12 cellular contexts compared by ENCODE assay signal in genomic region chr4:177005801-177006230, GRCh38.
DNase-seq lines count a peak whose midpoint lies in the region; ATAC-seq lines count a peak whose summit lies in the region.
"Had no signal": no experiment of that assay in that cellular context is flagged by ENCODE, and none has a peak within 500 bp of the region (broad histone marks: within the 10 kb centered on the region; RNA-seq: fewer than 3 reads in every experiment).

No MANE protein-coding gene starts in this region.

- no peaks in the 10 kb centered on the region for H3K4me1 Mint-ChIP-seq in stimulated activated effector memory CD8-positive, alpha-beta T cell treated with anti-CD3 and anti-CD28 coated beads, Interleukin-12 subunit alpha, Interleukin-12 subunit beta, amount 100 ng/mL, for 72 hours
- H3K4me1 Mint-ChIP-seq: activated naive CD8-positive, alpha-beta T cell treated with anti-CD3 and anti-CD28 coated beads, Interleukin-2, amount 10 ng/mL, durations not matched to agents 7 days and 5 days; T-helper 17 cell had no signal

- no peaks in the 10 kb centered on the region for H3K9me3 ChIP-seq in GM23248 (ENCODE audit: low read depth)
- H3K9me3 ChIP-seq: testis had no signal

- H2AFZ ChIP-seq in GM23248: peak overlapping the region; percentile 44

- no peaks in the 10 kb centered on the region for H3K27me3 ChIP-seq in GM23248 (replicated peaks; ENCODE audit: insufficient read depth)
- H3K27me3 ChIP-seq: testis had no signal

- peaks cover 64% of the 10 kb centered on the region for H3F3A ChIP-seq in GM23248 (ENCODE audit: insufficient read depth)

- no peak overlapping the region for H3K27ac Mint-ChIP-seq in stimulated activated effector memory CD8-positive, alpha-beta T cell treated with anti-CD3 and anti-CD28 coated beads, Interleukin-12 subunit alpha, Interleukin-12 subunit beta, amount 100 ng/mL, for 72 hours
- H3K27ac Mint-ChIP-seq: activated naive CD8-positive, alpha-beta T cell treated with anti-CD3 and anti-CD28 coated beads, Interleukin-2, amount 10 ng/mL, durations not matched to agents 7 days and 5 days; T-helper 17 cell had no signal

- peak overlapping the region; percentile 12 for H3K4me2 ChIP-seq in GM23248 (ENCODE audit: unreplicated experiment)

- H3K36me3 ChIP-seq in GM23248 (ENCODE audit: low read depth): no peaks in the 10 kb centered on the region

- ATAC-seq in HG03520 (IDR thresholded peaks at IDR 0.05; ENCODE audit: unreplicated experiment) (no peak), GM21737 (IDR thresholded peaks at IDR 0.05; ENCODE audit: unreplicated experiment) (no peak), GM21447 (IDR thresholded peaks at IDR 0.05; ENCODE audit: unreplicated experiment) (no peak)
- ATAC-seq in stimulated activated effector memory CD8-positive, alpha-beta T cell treated with anti-CD3 and anti-CD28 coated beads, Interleukin-12 subunit alpha, Interleukin-12 subunit beta, amount 100 ng/mL, for 72 hours: no peak
- ATAC-seq: T-helper 17 cell had no signal

- H3K9ac ChIP-seq in GM23248: peak overlapping the region; percentile 18; the same call in 1 of the 2 replicates

- H3K4me3 ChIP-seq in GM23248: no peak overlapping the region
- H3K4me3 ChIP-seq: testis had no signal

- in situ Hi-C loops in GM23248 (cut with MboI): no loop called here

- H3K36me3 Mint-ChIP-seq in stimulated activated effector memory CD8-positive, alpha-beta T cell treated with anti-CD3 and anti-CD28 coated beads, Interleukin-12 subunit alpha, Interleukin-12 subunit beta, amount 100 ng/mL, for 72 hours: no peaks in the 10 kb centered on the region
- H3K36me3 Mint-ChIP-seq: activated naive CD8-positive, alpha-beta T cell treated with anti-CD3 and anti-CD28 coated beads, Interleukin-2, amount 10 ng/mL, durations not matched to agents 7 days and 5 days had no signal

- no peaks in the 10 kb centered on the region for H3K9me2 ChIP-seq in GM23248 (ENCODE audit: insufficient read depth)

- no peaks in the 10 kb centered on the region for H4K20me1 ChIP-seq in GM23248 (ENCODE audit: insufficient read depth)

- H3K27ac ChIP-seq in GM23248 (peak overlapping the region; percentile 80), epithelial cell of prostate (peak overlapping the region; percentile 98)
- H3K27ac ChIP-seq: testis had no signal

- H3K79me2 ChIP-seq in GM23248 (ENCODE audit: insufficient read depth): no peaks in the 10 kb centered on the region

- H3K4me3 Mint-ChIP-seq in stimulated activated effector memory CD8-positive, alpha-beta T cell treated with anti-CD3 and anti-CD28 coated beads, Interleukin-12 subunit alpha, Interleukin-12 subunit beta, amount 100 ng/mL, for 72 hours: no peak overlapping the region
- H3K4me3 Mint-ChIP-seq: activated naive CD8-positive, alpha-beta T cell treated with anti-CD3 and anti-CD28 coated beads, Interleukin-2, amount 10 ng/mL, durations not matched to agents 7 days and 5 days; T-helper 17 cell had no signal

- H3K9me3 Mint-ChIP-seq in stimulated activated effector memory CD8-positive, alpha-beta T cell treated with anti-CD3 and anti-CD28 coated beads, Interleukin-12 subunit alpha, Interleukin-12 subunit beta, amount 100 ng/mL, for 72 hours: peaks cover 4% of the 10 kb centered on the region

- 2 to 5% methylated on average over 2 of the region's 2 CpGs for WGBS in GM23248 (ENCODE audit: low coverage in 1 of 2, low lambda C conversion rate in 2 of 2, missing lambda C conversion rate in 2 of 2), 2 experiments

- peaks cover 72% of the 10 kb centered on the region for H3K4me1 ChIP-seq in GM23248 (ENCODE audit: insufficient read depth)
- H3K4me1 ChIP-seq: testis had no signal

- DNase-seq in A172 (ENCODE audit: low spot score) (peak; percentile 97), GM23248 (peak; percentile 82), RKO (ENCODE audit: low spot score) (peak; percentile 99), epithelial cell of prostate (ENCODE audit: low read depth, low spot score) (peak; percentile 80)
- no peak for DNase-seq in stimulated activated effector memory CD8-positive, alpha-beta T cell treated with anti-CD3 and anti-CD28 coated beads, Interleukin-12 subunit alpha, Interleukin-12 subunit beta, amount 100 ng/mL, for 72 hours (ENCODE audit: low spot score in 2 of 2)
- DNase-seq: activated naive CD8-positive, alpha-beta T cell treated with anti-CD3 and anti-CD28 coated beads, Interleukin-2, amount 10 ng/mL, durations not matched to agents 7 days and 5 days; NCI-H2029 treated with DMSO at 0.1 percent for 48 hours; T-helper 17 cell; testis had no signal

Comparison
In these comparisons a context has a peak if more than half of its experiments do, and no peak if none do; other contexts are left out.
1. DNase-seq: peak in A172 (single experiment), GM23248 (single experiment), RKO (single experiment) and epithelial cell of prostate (single experiment); none in stimulated activated effector memory CD8-positive, alpha-beta T cell treated with anti-CD3 and anti-CD28 coated beads, Interleukin-12 subunit alpha, Interleukin-12 subunit beta, amount 100 ng/mL, for 72 hours (0 of 2).